ENCODE assay signal across 22 cellular contexts in the genomic region with DNA sequence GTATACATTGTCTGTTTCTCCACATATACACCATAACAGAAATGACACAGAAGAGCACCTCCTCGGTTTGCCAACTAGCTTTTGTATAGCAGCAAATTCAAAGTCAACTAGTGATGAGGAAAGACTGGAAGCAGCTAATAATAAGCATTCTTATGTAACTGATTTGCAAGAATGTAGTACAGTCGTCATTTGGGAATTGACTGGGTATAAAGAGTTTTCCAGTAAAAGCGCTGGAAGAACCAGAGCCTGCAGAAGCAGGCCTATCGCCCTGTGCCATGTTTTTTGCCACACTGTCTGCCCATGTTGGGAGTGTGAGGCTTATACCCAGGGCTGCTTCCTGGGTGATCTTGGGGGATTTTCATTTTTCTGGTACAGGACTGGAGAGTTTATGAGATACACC.
"Had no signal": no experiment of that assay in that cellular context is flagged by ENCODE, and none has a peak within 500 bp of the region (broad histone marks: within the 10 kb centered on the region; RNA-seq: fewer than 3 reads in every experiment).

No MANE protein-coding gene starts in this region.

- H3K9ac ChIP-seq: neural progenitor cell had no signal

- H3K9me3 Mint-ChIP-seq: memory B cell; natural killer cell treated with Interleukin-12 subunit alpha and Interleukin-12 subunit beta and Interleukin-15 and Interleukin-18, amount 100 ng/mL, for 72 hours; neural progenitor cell had no signal

- H3K36me3 ChIP-seq: esophagus squamous epithelium, gastrocnemius medialis, heart right ventricle, left lung, lower lobe of right lung, neural progenitor cell, pancreas, prostate gland, sigmoid colon, suprapubic skin, thyroid gland, upper lobe of left lung, uterus had no signal

- H3K9me3 ChIP-seq: esophagus squamous epithelium, gastrocnemius medialis, heart right ventricle, left lung, lower lobe of right lung, pancreas, prostate gland, sigmoid colon, suprapubic skin, thyroid gland, upper lobe of left lung, uterus had no signal

- H3K4me2 ChIP-seq: neural progenitor cell had no signal

- H3K4me3 ChIP-seq: esophagus squamous epithelium, gastrocnemius medialis, heart right ventricle, left lung, lower lobe of right lung, neural progenitor cell, pancreas, prostate gland, sigmoid colon, suprapubic skin, thyroid gland, upper lobe of left lung, uterus had no signal

- DNase-seq: central memory CD4-positive, alpha-beta T cell; esophagus squamous epithelium; gastrocnemius medialis; heart right ventricle; hypothalamus; left lung; lower lobe of right lung; midbrain; nucleus accumbens; pancreas; sigmoid colon; small intestine; stimulated activated CD4-positive, alpha-beta T cell treated with anti-CD3 and anti-CD28 coated beads, Interleukin-2, amount 100 ng/mL, for 48 hours; stimulated activated naive CD8-positive, alpha-beta T cell treated with anti-CD3 and anti-CD28 coated beads, Interleukin-15, Interleukin-2, amounts not matched to agents 100 U/mL and 50 U/mL, for 24 hours; thyroid gland; upper lobe of left lung; uterus had no signal

- H3K36me3 Mint-ChIP-seq: memory B cell; natural killer cell treated with Interleukin-12 subunit alpha and Interleukin-12 subunit beta and Interleukin-15 and Interleukin-18, amount 100 ng/mL, for 72 hours had no signal

- ATAC-seq: gastrocnemius medialis; heart right ventricle; left lung; lower lobe of right lung; pancreas; stimulated activated naive CD8-positive, alpha-beta T cell treated with anti-CD3 and anti-CD28 coated beads, Interleukin-15, Interleukin-2, amounts not matched to agents 100 U/mL and 50 U/mL, for 24 hours had no signal

- H3K27ac Mint-ChIP-seq: memory B cell; natural killer cell treated with Interleukin-12 subunit alpha and Interleukin-12 subunit beta and Interleukin-15 and Interleukin-18, amount 100 ng/mL, for 72 hours; neural progenitor cell had no signal

- H3K4me3 Mint-ChIP-seq: memory B cell; natural killer cell treated with Interleukin-12 subunit alpha and Interleukin-12 subunit beta and Interleukin-15 and Interleukin-18, amount 100 ng/mL, for 72 hours; neural progenitor cell had no signal

- H3K4me1 Mint-ChIP-seq: memory B cell had no signal

- H3K27me3 ChIP-seq: esophagus squamous epithelium, gastrocnemius medialis, heart right ventricle, left lung, neural progenitor cell, pancreas, sigmoid colon, suprapubic skin, thyroid gland, upper lobe of left lung, uterus had no signal

- H3K4me1 ChIP-seq: esophagus squamous epithelium, gastrocnemius medialis, left lung, lower lobe of right lung, pancreas, prostate gland, sigmoid colon, thyroid gland, upper lobe of left lung, uterus had no signal

- H2AFZ ChIP-seq: neural progenitor cell had no signal

- H3K27ac ChIP-seq: esophagus squamous epithelium, gastrocnemius medialis, left lung, lower lobe of right lung, neural progenitor cell, pancreas, prostate gland, sigmoid colon, suprapubic skin, thyroid gland, upper lobe of left lung, uterus had no signal
